In the genomic region with DNA sequence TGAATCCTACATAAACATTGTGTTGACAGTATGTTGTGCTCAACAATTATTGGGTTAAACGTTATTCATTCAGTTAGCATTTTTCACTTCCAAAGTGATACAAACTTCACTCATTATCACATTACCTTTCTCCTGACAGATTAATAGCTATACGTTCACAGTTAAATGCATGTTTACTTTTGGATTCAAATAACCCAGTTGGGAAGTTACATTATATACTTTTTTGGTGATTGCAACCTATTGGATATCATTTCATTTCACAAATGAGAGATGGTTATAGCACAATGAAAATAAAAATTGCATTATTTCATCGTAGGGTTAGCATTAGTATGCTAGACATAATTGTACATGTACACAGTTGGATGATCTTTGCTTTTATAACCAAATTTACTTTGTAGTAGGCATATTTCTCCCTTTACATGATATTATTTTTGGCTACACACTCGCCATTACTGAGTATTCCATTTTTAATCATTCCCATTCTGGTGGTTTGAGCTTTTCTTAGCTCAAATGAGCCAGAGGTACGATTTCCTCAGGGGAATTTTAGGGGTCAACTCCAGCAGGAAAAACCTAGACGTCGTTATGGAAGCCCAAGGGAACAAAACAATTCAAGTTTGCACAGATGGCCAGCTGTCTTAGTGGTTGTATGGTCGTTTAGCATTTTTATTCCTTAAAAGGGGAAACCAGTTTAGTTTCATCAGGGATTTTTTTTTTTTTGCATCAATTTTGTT, we compare ENCODE assay signal across 8 cellular contexts. TPM values are rescaled to one million over a fixed set of nuclear protein-coding genes. Genes with fewer than 3 reads are reported as not detected.
DNase-seq lines count a peak whose midpoint lies in the region; ATAC-seq lines count a peak whose summit lies in the region.

No MANE protein-coding gene starts in this region.

- in situ Hi-C loops in HAP-1 (cut with MboI; ENCODE audit: low sequenced_read_pairs) = no loop called here

- H3K9ac ChIP-seq in iPS-20b (ENCODE audit: low read depth, low read length) = peak overlapping the region; percentile 74; the same call in 1 of the 2 replicates

- peaks cover 21% of the 10 kb centered on the region for H3K4me1 Mint-ChIP-seq in activated naive CD8-positive, alpha-beta T cell treated with anti-CD3 and anti-CD28 coated beads, Interleukin-2, amount 10 ng/mL, durations not matched to agents 7 days and 5 days
- peaks cover 24 to 41% of the 10 kb centered on the region in 2 donors for H3K4me1 Mint-ChIP-seq in stimulated activated naive B cell treated with anti-CD40 and anti-IgM and Interleukin-4, amounts not matched to agents 10 μg/mL and 1 μg/mL and 100 μg/mL, for 72 hours

- no peaks in the 10 kb centered on the region for H3K9me3 ChIP-seq in HAP-1
- no peaks in the 10 kb centered on the region for H3K9me3 ChIP-seq in iPS-20b (ENCODE audit: insufficient read depth, low read depth, low read length)

- H3K27me3 ChIP-seq in HAP-1 (ENCODE audit: low read depth) = no peaks in the 10 kb centered on the region
- H3K27me3 ChIP-seq in iPS-20b (ENCODE audit: insufficient read depth, low read length) = no peaks in the 10 kb centered on the region; the same call in 1 of the 2 replicates

- H3K4me1 ChIP-seq in HAP-1 (peaks cover 12% of the 10 kb centered on the region), iPS-20b (ENCODE audit: insufficient read depth, low read length) (peaks cover 29% of the 10 kb centered on the region)

- peak overlapping the region; percentile 100 for H3K27ac Mint-ChIP-seq in activated naive CD8-positive, alpha-beta T cell treated with anti-CD3 and anti-CD28 coated beads, Interleukin-2, amount 10 ng/mL, durations not matched to agents 7 days and 5 days
- H3K27ac Mint-ChIP-seq in stimulated activated naive B cell treated with anti-CD40 and anti-IgM and Interleukin-4, amounts not matched to agents 10 μg/mL and 1 μg/mL and 100 μg/mL, for 72 hours = peak overlapping the region; percentile 96

- H3K27ac ChIP-seq in iPS-20b (ENCODE audit: low read length) = peak overlapping the region; percentile 48

- peak overlapping the region; percentile 64 for H3K4me3 ChIP-seq in HAP-1
- peak overlapping the region; percentile 73 for H3K4me3 ChIP-seq in iPS-20b (ENCODE audit: low read length)

- no peak for ATAC-seq in activated naive CD8-positive, alpha-beta T cell treated with anti-CD3 and anti-CD28 coated beads, Interleukin-2, amount 10 ng/mL, durations not matched to agents 7 days and 5 days (ENCODE audit: low read depth)
- ATAC-seq in stimulated activated naive B cell treated with anti-CD40 and anti-IgM and Interleukin-4, amounts not matched to agents 10 μg/mL and 1 μg/mL and 100 μg/mL, for 72 hours (replicated peaks) = no peak
- ATAC-seq in HG02938 (IDR thresholded peaks at IDR 0.05; ENCODE audit: unreplicated experiment) (no peak), GM21825 (IDR thresholded peaks at IDR 0.05; ENCODE audit: unreplicated experiment) (no peak)

- peaks cover 8% of the 10 kb centered on the region for H3K9me3 Mint-ChIP-seq in activated naive CD8-positive, alpha-beta T cell treated with anti-CD3 and anti-CD28 coated beads, Interleukin-2, amount 10 ng/mL, durations not matched to agents 7 days and 5 days
- no peaks in the 10 kb centered on the region for H3K9me3 Mint-ChIP-seq in stimulated activated naive B cell treated with anti-CD40 and anti-IgM and Interleukin-4, amounts not matched to agents 10 μg/mL and 1 μg/mL and 100 μg/mL, for 72 hours

- DNase-seq in AG20443 (ENCODE audit: low spot score) (peak; percentile 19), HAP-1 (ENCODE audit: low spot score in 2 of 2) (peak in 1 of 2 experiments; percentile 21)
- DNase-seq in activated naive CD8-positive, alpha-beta T cell treated with anti-CD3 and anti-CD28 coated beads, Interleukin-2, amount 10 ng/mL, durations not matched to agents 7 days and 5 days = no peak
- DNase-seq in stimulated activated naive B cell treated with anti-CD40 and anti-IgM and Interleukin-4, amounts not matched to agents 10 μg/mL and 1 μg/mL and 100 μg/mL, for 72 hours = no peak
- DNase-seq in stimulated activated CD4-positive, alpha-beta T cell treated with anti-CD3 and anti-CD28 coated beads, Interleukin-4, amount 100 ng/mL, for 4 hours = no peak

- peaks cover 9% of the 10 kb centered on the region for H3K36me3 Mint-ChIP-seq in activated naive CD8-positive, alpha-beta T cell treated with anti-CD3 and anti-CD28 coated beads, Interleukin-2, amount 10 ng/mL, durations not matched to agents 7 days and 5 days
- peaks cover 11 to 14% of the 10 kb centered on the region in 2 donors for H3K36me3 Mint-ChIP-seq in stimulated activated naive B cell treated with anti-CD40 and anti-IgM and Interleukin-4, amounts not matched to agents 10 μg/mL and 1 μg/mL and 100 μg/mL, for 72 hours

- no peaks in the 10 kb centered on the region for H3K27me3 Mint-ChIP-seq in activated naive CD8-positive, alpha-beta T cell treated with anti-CD3 and anti-CD28 coated beads, Interleukin-2, amount 10 ng/mL, durations not matched to agents 7 days and 5 days
- no peaks in the 10 kb centered on the region for H3K27me3 Mint-ChIP-seq in stimulated activated naive B cell treated with anti-CD40 and anti-IgM and Interleukin-4, amounts not matched to agents 10 μg/mL and 1 μg/mL and 100 μg/mL, for 72 hours

- H3K4me3 Mint-ChIP-seq in activated naive CD8-positive, alpha-beta T cell treated with anti-CD3 and anti-CD28 coated beads, Interleukin-2, amount 10 ng/mL, durations not matched to agents 7 days and 5 days = peak overlapping the region; percentile 96
- H3K4me3 Mint-ChIP-seq in stimulated activated naive B cell treated with anti-CD40 and anti-IgM and Interleukin-4, amounts not matched to agents 10 μg/mL and 1 μg/mL and 100 μg/mL, for 72 hours = peak overlapping the region; percentile 84 to 94

- POLR2A ChIA-PET in activated naive CD8-positive, alpha-beta T cell treated with anti-CD3 and anti-CD28 coated beads, Interleukin-2, amount 10 ng/mL, durations not matched to agents 7 days and 5 days (lab: Charles Lee) = interaction anchor here (0.9 to 2.4 kb wide), 4 partner anchors 24 to 298 kb away, joined by 4 to 7 read pairs (median 4); no protein-coding TSS in a partner anchor

- H3K36me3 ChIP-seq in HAP-1 (replicated peaks) (peaks cover 5% of the 10 kb centered on the region; the same call in 1 of the 2 replicates), iPS-20b (ENCODE audit: insufficient read depth, low read depth, low read length) (peaks cover 7% of the 10 kb centered on the region; the same call in 1 of the 2 replicates)

RNA-seq across cellular contexts. Expression of gene HIVEP1, which starts 2.0 kb away (rescaled TPM):
- total RNA-seq in activated naive CD8-positive, alpha-beta T cell treated with anti-CD3 and anti-CD28 coated beads, Interleukin-2, amount 10 ng/mL, durations not matched to agents 7 days and 5 days = 10 to 100 TPM; 29.1 to 30.1 TPM
